ENCODE assay signal across 8 cellular contexts in genomic region chr3:15405448-15406050, GRCh38. TPM values are rescaled to one million over a fixed set of nuclear protein-coding genes. Genes with fewer than 3 reads are reported as not detected.
DNase-seq lines count a peak whose midpoint lies in the region; ATAC-seq and TF ChIP-seq lines count a peak whose summit lies in the region.

No MANE protein-coding gene starts in this region.

- H3K36me3 Mint-ChIP-seq in activated CD4-positive, alpha-beta T cell treated with anti-CD3 and anti-CD28 coated beads, Interleukin-2, amount 10 ng/mL, durations not matched to agents 24 days and 14 days (ENCODE audit: low read depth): peaks cover 5% of the 10 kb centered on the region

- no peak for TF ChIP-seq POLR2A in transverse colon (IDR thresholded peaks at IDR 0.05)

- DNase-seq in activated CD4-positive, alpha-beta T cell treated with anti-CD3 and anti-CD28 coated beads, Interleukin-2, amount 10 ng/mL, durations not matched to agents 24 days and 14 days: peak; percentile 77
- no peak for DNase-seq in activated CD4-positive, alpha-beta T cell treated with anti-CD3 and anti-CD28 coated beads, Interleukin-2, amount 50 U/mL, for 4 hours
- DNase-seq in NOMO-1 (lab: John Stamatoyannopoulos, UW; ENCODE audit: unreplicated experiment in 2 of 2) (peak; percentile 44 to 65), cerebellar cortex (ENCODE audit: low spot score) (peak; percentile 80), left colon (no peak), transverse colon (no peak)

- H3K4me1 Mint-ChIP-seq in activated CD4-positive, alpha-beta T cell treated with anti-CD3 and anti-CD28 coated beads, Interleukin-2, amount 10 ng/mL, durations not matched to agents 24 days and 14 days: peaks cover 6% of the 10 kb centered on the region

- peaks cover 0 to 3% (median 0%) of the 10 kb centered on the region in 4 donors for H3K4me1 ChIP-seq in transverse colon

- no peak overlapping the region for H3K27ac Mint-ChIP-seq in activated CD4-positive, alpha-beta T cell treated with anti-CD3 and anti-CD28 coated beads, Interleukin-2, amount 10 ng/mL, durations not matched to agents 24 days and 14 days

- no peaks in the 10 kb centered on the region for H3K9me3 Mint-ChIP-seq in activated CD4-positive, alpha-beta T cell treated with anti-CD3 and anti-CD28 coated beads, Interleukin-2, amount 10 ng/mL, durations not matched to agents 24 days and 14 days

- intact Hi-C loops in activated CD4-positive, alpha-beta T cell treated with anti-CD3 and anti-CD28 coated beads, Interleukin-2, amount 10 ng/mL, durations not matched to agents 24 days and 14 days (cut with micrococcal nuclease): loop anchor here (1.0 kb wide), 3 partner anchors 137 to 297 kb away; no protein-coding TSS in a partner anchor
- intact Hi-C loops in left colon (cut with DNase I, micrococcal nuclease) (loop anchor here in 1 of 2 donors (10.0 kb wide), 1 partner anchor 151 kb away; no protein-coding TSS in a partner anchor), transverse colon (cut with DNase I; ENCODE audit: low total_unique reads) (loop anchor here (10.0 kb wide), 1 partner anchor 201 kb away; the partner anchor contains the start of gene CAPN7)

- in situ Hi-C loops in transverse colon (cut with MboI; ENCODE audit: low pct_ligation_motif_present in 1 of 4, low pct_unique_long_range_greater_than_20kb in 1 of 4, low sequenced_read_pairs in 3 of 4): loop anchor here in 2 of 4 donors (25.0 kb wide), 1 partner anchor 293 kb away; no protein-coding TSS in a partner anchor

- TF ChIP-seq EP300 in transverse colon (IDR thresholded peaks at IDR 0.05; ENCODE audit: low read depth): no peak

- H3K27me3 Mint-ChIP-seq in activated CD4-positive, alpha-beta T cell treated with anti-CD3 and anti-CD28 coated beads, Interleukin-2, amount 10 ng/mL, durations not matched to agents 24 days and 14 days: no peaks in the 10 kb centered on the region

- 42 to 50% methylated on average over 2 to 3 of the region's 3 CpGs for WGBS in transverse colon (ENCODE audit: low coverage in 1 of 2), 2 donors

- H3K4me3 Mint-ChIP-seq in activated CD4-positive, alpha-beta T cell treated with anti-CD3 and anti-CD28 coated beads, Interleukin-2, amount 10 ng/mL, durations not matched to agents 24 days and 14 days: no peak overlapping the region

- no peak overlapping the region for H3K4me3 ChIP-seq in transverse colon

- H3K27me3 ChIP-seq in transverse colon: no peaks in the 10 kb centered on the region

- H3K9me3 ChIP-seq in transverse colon: no peaks in the 10 kb centered on the region

- H3K36me3 ChIP-seq in transverse colon: peaks cover 0 to 7% (median 1%) of the 10 kb centered on the region in 4 donors

- ATAC-seq in HG03066 (IDR thresholded peaks at IDR 0.05; ENCODE audit: low read depth, unreplicated experiment): peak; percentile 64
- ATAC-seq in left colon: peak; percentile 73
- ATAC-seq in HG03521 (IDR thresholded peaks at IDR 0.05; ENCODE audit: unreplicated experiment): no peak

- TF ChIP-seq CTCF in transverse colon (IDR thresholded peaks at IDR 0.05): peak; percentile 55 to 75 (median 63)

- no peak overlapping the region for H3K27ac ChIP-seq in transverse colon

RNA-seq across cellular contexts. Expression of gene METTL6, which starts 21.8 kb away (rescaled TPM):
- total RNA-seq in activated CD4-positive, alpha-beta T cell treated with anti-CD3 and anti-CD28 coated beads, Interleukin-2, amount 10 ng/mL, durations not matched to agents 24 days and 14 days: 15.2 and 17.4 TPM in 2 replicates
- 1 to 10 TPM; 6.3 to 8.0 TPM for total RNA-seq in left colon
- total RNA-seq in transverse colon: 1 to 10 TPM; 2.6 to 9.6 (median 9.0) TPM

RNA-seq across cellular contexts. Expression of gene EAF1, which starts 21.8 kb away (rescaled TPM):
- total RNA-seq in activated CD4-positive, alpha-beta T cell treated with anti-CD3 and anti-CD28 coated beads, Interleukin-2, amount 10 ng/mL, durations not matched to agents 24 days and 14 days: 24.2 and 25.7 TPM in 2 replicates
- total RNA-seq in left colon (10 to 100 TPM; 21.4 to 22.4 TPM), transverse colon (10 to 100 TPM; 19.1 to 37.0 (median 26.4) TPM)

Comparison
In these comparisons a context has a peak if more than half of its experiments do, and no peak if none do; other contexts are left out.
1. DNase-seq: peak in activated CD4-positive, alpha-beta T cell treated with anti-CD3 and anti-CD28 coated beads, Interleukin-2, amount 10 ng/mL, durations not matched to agents 24 days and 14 days (single experiment), NOMO-1 (2 of 2) and cerebellar cortex (single experiment); none in activated CD4-positive, alpha-beta T cell treated with anti-CD3 and anti-CD28 coated beads, Interleukin-2, amount 50 U/mL, for 4 hours (0 of 2), left colon (0 of 2) and transverse colon (single experiment).